Comparison of ENCODE assay signal across 13 cellular contexts in the genomic region with DNA sequence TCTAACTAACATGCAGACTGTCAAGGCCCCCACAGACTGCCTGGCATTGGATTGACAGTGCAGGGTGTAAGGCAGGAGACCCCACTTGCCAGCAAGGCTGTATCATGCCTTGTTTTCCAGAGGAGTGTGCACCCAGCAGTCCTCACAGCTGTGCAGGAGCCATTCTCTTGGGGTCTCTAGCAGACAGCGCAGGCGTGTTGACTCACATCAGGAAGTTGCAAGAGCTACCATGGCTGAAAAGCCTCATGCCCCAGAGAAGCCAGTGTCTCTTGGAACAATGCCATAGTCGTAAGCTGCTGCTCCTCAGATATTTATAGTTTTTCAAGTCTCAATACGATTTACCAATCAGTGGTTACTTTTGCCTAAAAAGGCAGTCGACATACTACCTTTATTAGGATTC.
DNase-seq lines count a peak whose midpoint lies in the region; ATAC-seq, FAIRE-seq and TF ChIP-seq lines count a peak whose summit lies in the region.
"Had no signal": no experiment of that assay in that cellular context is flagged by ENCODE, and none has a peak within 500 bp of the region (broad histone marks: within the 10 kb centered on the region; RNA-seq: fewer than 3 reads in every experiment).

No MANE protein-coding gene starts in this region.

- H2AFZ ChIP-seq in ACC112 (ENCODE audit: low read length, unreplicated experiment): no peak overlapping the region
- no peak overlapping the region for H2AFZ ChIP-seq in HepG2 (ENCODE audit: low read length)
- H2AFZ ChIP-seq in hepatocyte: no peak overlapping the region

- DNase-seq in HT1080 (ENCODE audit: low read depth): peak; percentile 44
- peak; percentile 32 for DNase-seq in amniotic epithelial cell (ENCODE audit: low read depth)
- no peak for DNase-seq in HepG2 (ENCODE audit: low spot score)
- DNase-seq in activated CD4-positive, alpha-beta T cell treated with anti-CD3 and anti-CD28 coated beads, Interleukin-2, amount 50 U/mL, for 1 hour: no peak
- DNase-seq in hepatocyte (ENCODE audit: low spot score): no peak
- DNase-seq: CD4-positive, CD25-positive, alpha-beta regulatory T cell; pancreas; tibial artery had no signal

- H3K4me3 ChIP-seq in ACC112 (ENCODE audit: low read depth, low read length) (no peak overlapping the region; the same call in 1 of the 2 replicates), HepG2 (replicated peaks in 1 of 3; ENCODE audit: insufficient read depth in 1 of 3, low read depth in 2 of 3, low read length in 3 of 3) (no peak overlapping the region), hepatocyte (no peak overlapping the region)
- H3K4me3 ChIP-seq: esophagus muscularis mucosa, pancreas, tibial artery had no signal

- TF ChIP-seq EP300 in HepG2 (IDR thresholded peaks at IDR 0.05; ENCODE audit: low read depth in 2 of 2, low read length in 2 of 2) (no peak), HepG2 (CRISPR knock-in tag; IDR thresholded peaks at IDR 0.05; ENCODE audit: borderline replicate concordance) (no peak)

- BruUV-seq in HepG2 (replicated peaks; lab: Mats Ljungman, UMichigan): no TSS peak

- H3K79me2 ChIP-seq in ACC112 (ENCODE audit: control insufficient read depth, insufficient read depth, low read length, unreplicated experiment): no peaks in the 10 kb centered on the region
- no peaks in the 10 kb centered on the region for H3K79me2 ChIP-seq in HepG2 (ENCODE audit: insufficient read depth, low read length)
- no peaks in the 10 kb centered on the region for H3K79me2 ChIP-seq in hepatocyte

- no peak for TF ChIP-seq RAD21 in HepG2 (CRISPR knock-in tag; IDR thresholded peaks at IDR 0.05)

- CTCF ChIA-PET in HepG2 (lab: Yijun Ruan, JAX; ENCODE audit: low intra/inter-chr PET ratio, low total read pairs): no interaction called here

- WGBS in HepG2 (ENCODE audit: low lambda C conversion rate): 92% methylated on average over 3 of the region's 5 CpGs
- WGBS in hepatocyte (ENCODE audit: low lambda C conversion rate, missing lambda C conversion rate): 76% methylated on average over 5 of the region's 5 CpGs

- H3K9me2 ChIP-seq in hepatocyte (replicated peaks; ENCODE audit: insufficient read depth): no peaks in the 10 kb centered on the region

- H3K36me3 ChIP-seq in ACC112 (ENCODE audit: insufficient read depth, low read length): no peaks in the 10 kb centered on the region
- H3K36me3 ChIP-seq in HepG2 (replicated peaks in 1 of 2; ENCODE audit: control insufficient read depth in 1 of 2, insufficient read depth in 2 of 2, low read length in 2 of 2): no peaks in the 10 kb centered on the region
- no peaks in the 10 kb centered on the region for H3K36me3 ChIP-seq in hepatocyte (replicated peaks; ENCODE audit: insufficient read depth, low read depth)
- H3K36me3 ChIP-seq: esophagus muscularis mucosa, pancreas, tibial artery had no signal

- no peaks in the 10 kb centered on the region for H3K27me3 ChIP-seq in ACC112 (ENCODE audit: insufficient read depth, low read length)
- H3K27me3 ChIP-seq in HepG2 (ENCODE audit: control insufficient read depth in 1 of 2, insufficient read depth in 2 of 2, low read length in 2 of 2): no peaks in the 10 kb centered on the region
- H3K27me3 ChIP-seq in hepatocyte: no peaks in the 10 kb centered on the region
- H3K27me3 ChIP-seq: esophagus muscularis mucosa, pancreas, tibial artery had no signal

- no peak for FAIRE-seq in HepG2 (lab: Jason Lieb, UNC)
- FAIRE-seq: GM12892 had no signal

- H3K4me1 ChIP-seq in ACC112 (ENCODE audit: control insufficient read depth, insufficient read depth, low read length, unreplicated experiment): peaks cover 29% of the 10 kb centered on the region
- peaks cover 31% of the 10 kb centered on the region for H3K4me1 ChIP-seq in HepG2 (ENCODE audit: insufficient read depth, low read length)
- no peaks in the 10 kb centered on the region for H3K4me1 ChIP-seq in hepatocyte (ENCODE audit: insufficient read depth)
- H3K4me1 ChIP-seq: pancreas had no signal

- H3K9me3 ChIP-seq in HepG2 (ENCODE audit: low read length) (no peaks in the 10 kb centered on the region), hepatocyte (ENCODE audit: low read depth) (no peaks in the 10 kb centered on the region)
- H3K9me3 ChIP-seq: esophagus muscularis mucosa, pancreas, tibial artery had no signal

- TF ChIP-seq POLR2A in HepG2 (IDR thresholded peaks at IDR 0.05; ENCODE audit: insufficient read depth in 1 of 2, low read depth in 2 of 2, low read length in 2 of 2): no peak

- POLR2A ChIA-PET in HepG2 (lab: Yijun Ruan, JAX): no interaction called here

- in situ Hi-C loops in HepG2 (cut with HindIII; ENCODE audit: extremely low pct_ligation_motif_present, low pct_unique_long_range_greater_than_20kb): no loop called here

- H3K9ac ChIP-seq in HepG2 (ENCODE audit: insufficient read depth, low read depth, low read length): no peak overlapping the region

- no peak for TF ChIP-seq CTCF in HepG2 (CRISPR knock-in tag; IDR thresholded peaks at IDR 0.05)
- TF ChIP-seq CTCF in hepatocyte (IDR thresholded peaks at IDR 0.05; ENCODE audit: poor library complexity): no peak

- ATAC-seq in HepG2 (peak; percentile 35; the same call in 1 of the 3 replicates), GM21717 (IDR thresholded peaks at IDR 0.05; ENCODE audit: unreplicated experiment) (no peak), HG02759 (IDR thresholded peaks at IDR 0.05; ENCODE audit: unreplicated experiment) (no peak)
- ATAC-seq: pancreas had no signal

- intact Hi-C loops in HepG2 (cut with micrococcal nuclease; ENCODE audit: unreplicated experiment): no loop called here

- no peaks in the 10 kb centered on the region for H4K20me1 ChIP-seq in HepG2 (ENCODE audit: insufficient read depth, low read length)
- no peaks in the 10 kb centered on the region for H4K20me1 ChIP-seq in hepatocyte (ENCODE audit: insufficient read depth, poor library complexity, severe bottlenecking)

- H3K4me2 ChIP-seq in HepG2 (ENCODE audit: low read depth, low read length): no peak overlapping the region
- H3K4me2 ChIP-seq in hepatocyte: no peak overlapping the region

- H3K27ac ChIP-seq in ACC112 (ENCODE audit: low read depth, low read length) (peak overlapping the region; percentile 33), HepG2 (ENCODE audit: extremely low read length, insufficient read depth, low read length) (no peak overlapping the region), hepatocyte (no peak overlapping the region)
- H3K27ac ChIP-seq: esophagus muscularis mucosa, pancreas, tibial artery had no signal

TF ChIP-seq in HepG2, 621 proteins besides CTCF, POLR2A, EP300 and RAD21:
- peak; percentile 27 for TF ChIP-seq RBM22 (optimal IDR thresholded peaks at IDR 0.05; ENCODE audit: low read length)
- no peak for TF ChIP-seq ZMYM2 (CRISPR knock-in tag; IDR thresholded peaks at IDR 0.05)
- TF ChIP-seq, protein P1, sequence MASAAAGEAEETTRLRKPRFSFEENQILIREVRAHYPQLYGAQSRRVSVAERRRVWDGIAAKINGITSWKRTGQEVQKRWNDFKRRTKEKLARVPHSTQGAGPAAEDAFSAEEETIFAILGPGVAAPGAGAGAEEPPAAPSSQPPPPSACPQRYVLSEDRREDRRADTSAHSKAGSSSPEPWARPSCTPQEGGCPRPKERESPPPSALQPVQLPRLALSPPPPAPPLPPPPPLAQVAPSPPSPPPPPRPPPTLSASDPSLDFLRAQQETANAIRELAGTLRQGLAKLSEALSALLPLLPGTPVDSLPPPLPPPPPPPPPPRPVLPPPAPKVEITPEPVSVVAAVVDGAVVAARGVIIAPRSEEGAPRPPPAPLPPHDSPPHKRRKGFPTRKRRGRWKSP (CRISPR knock-in tag; IDR thresholded peaks at IDR 0.05): no peak

Comparison
In these comparisons a context has a peak if more than half of its experiments do, and no peak if none do; other contexts are left out.
1. DNase-seq: peak in HT1080 (single experiment) and amniotic epithelial cell (single experiment); none in HepG2 (single experiment), activated CD4-positive, alpha-beta T cell treated with anti-CD3 and anti-CD28 coated beads, Interleukin-2, amount 50 U/mL, for 1 hour (single experiment) and hepatocyte (single experiment).